In the genomic region with DNA sequence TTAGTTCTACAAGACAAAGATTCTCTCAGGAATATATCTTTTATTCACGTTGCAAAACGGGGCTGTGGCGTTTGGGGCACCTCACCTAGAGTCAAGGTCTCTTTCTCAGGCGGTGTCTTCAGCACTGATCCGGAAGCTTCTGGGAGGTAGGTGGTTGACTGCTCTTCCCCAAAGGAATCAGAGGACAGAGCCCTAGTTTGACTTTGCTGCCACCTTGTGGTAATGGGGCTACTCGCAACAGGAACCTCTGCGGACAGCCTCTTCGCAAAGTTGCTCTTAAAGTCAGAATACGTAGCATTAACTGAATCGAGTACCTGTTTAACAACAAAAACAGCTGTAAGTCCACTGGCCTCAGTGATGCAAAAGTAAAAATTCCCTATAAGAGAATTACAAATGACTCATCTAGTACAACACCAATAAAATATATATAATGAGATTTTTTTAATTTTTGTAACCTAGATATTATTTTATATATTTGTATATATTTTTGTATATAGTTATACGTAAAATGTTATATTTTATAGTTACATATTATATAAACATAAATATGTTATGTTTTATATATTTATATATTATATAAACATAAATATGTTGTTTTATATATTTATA, we compare ENCODE assay signal across 8 cellular contexts. TPM values are rescaled to one million over a fixed set of nuclear protein-coding genes. Genes with fewer than 3 reads are reported as not detected.
DNase-seq lines count a peak whose midpoint lies in the region; ATAC-seq and TF ChIP-seq lines count a peak whose summit lies in the region.

No MANE protein-coding gene starts in this region.

- H3K36me3 ChIP-seq in BLaER1 (no peaks in the 10 kb centered on the region), lung (ENCODE audit: control insufficient read depth in 2 of 2, insufficient read depth in 2 of 2, low read length in 2 of 2) (no peaks in the 10 kb centered on the region)

- ATAC-seq in GM19351 (IDR thresholded peaks at IDR 0.05; ENCODE audit: unreplicated experiment) (peak; percentile 85), lung (ENCODE audit: insufficient read depth, low FRiP score) (peak; percentile 82)

- H3K4me3 ChIP-seq in BLaER1 (no peak overlapping the region), dorsolateral prefrontal cortex (peak overlapping the region in 1 of 59 donors; percentile 15), lung (no peak overlapping the region)

- H3K27me3 ChIP-seq in BLaER1 (no peaks in the 10 kb centered on the region), dorsolateral prefrontal cortex (peaks cover 0 to 23% (median 0%) of the 10 kb centered on the region in 45 donors), lung (ENCODE audit: control insufficient read depth, insufficient read depth) (no peaks in the 10 kb centered on the region)

- H3K4me2 ChIP-seq in BLaER1 = peak overlapping the region; percentile 41

- H3K9me3 ChIP-seq in BLaER1 (no peaks in the 10 kb centered on the region), lung (ENCODE audit: control insufficient read depth in 2 of 2, insufficient read depth in 1 of 2, low read length in 1 of 2) (no peaks in the 10 kb centered on the region)

- peaks cover 18% of the 10 kb centered on the region for H3K4me1 ChIP-seq in BLaER1
- H3K4me1 ChIP-seq in lung (ENCODE audit: control insufficient read depth in 2 of 2, insufficient read depth in 2 of 2, low read length in 2 of 2) = no peaks in the 10 kb centered on the region

- intact Hi-C loops in dorsolateral prefrontal cortex (cut with DNase I) = loop anchor here (2.0 to 5.0 kb wide), 3 partner anchors 199 to 244 kb away; no protein-coding TSS in a partner anchor

- H4K20me1 ChIP-seq in BLaER1 = no peaks in the 10 kb centered on the region

- WGBS in lung, 2 donors = 7 to 8% methylated on average over 11 of the region's 11 CpGs

- peak; percentile 33 for DNase-seq in HS-27A (ENCODE audit: low read depth)
- DNase-seq in NCI-H82 treated with DMSO at 0.1 percent for 48 hours (lab: John Stamatoyannopoulos, UW; ENCODE audit: unreplicated experiment) = peak; percentile 57
- peak; percentile 59 to 82 for DNase-seq in activated CD4-positive, alpha-beta T cell treated with anti-CD3 and anti-CD28 coated beads, Interleukin-2, amount 50 U/mL, for 24 hours (ENCODE audit: low read depth in 1 of 2, low spot score in 1 of 2)
- peak; percentile 39 to 75 (median 63) for DNase-seq in dorsolateral prefrontal cortex
- peak; percentile 84 for DNase-seq in lung (ENCODE audit: low spot score)
- DNase-seq in stimulated activated CD8-positive, alpha-beta memory T cell treated with anti-CD3 and anti-CD28 coated beads, Interleukin-12 subunit alpha, Interleukin-12 subunit beta, amount 100 ng/mL, for 24 hours (ENCODE audit: extremely low read depth) = peak; percentile 38

- H3K27ac ChIP-seq in BLaER1 = no peak overlapping the region
- no peak overlapping the region for H3K27ac ChIP-seq in dorsolateral prefrontal cortex
- H3K27ac ChIP-seq in lung (ENCODE audit: low read depth in 1 of 2, low read length in 1 of 2) = no peak overlapping the region

- H3K9ac ChIP-seq in BLaER1 = no peak overlapping the region

- TF ChIP-seq CTCF in dorsolateral prefrontal cortex (IDR thresholded peaks at IDR 0.05 in 54 of 56, conservative IDR thresholded peaks at IDR 0.05 in 2 of 56; ENCODE audit: low read depth in 1 of 56, partially characterized antibody in 56 of 56) = peak; percentile 59 to 97 (median 90)
- TF ChIP-seq CTCF in lung (IDR thresholded peaks at IDR 0.05; ENCODE audit: control extremely low read depth, extremely low read depth) = peak; percentile 86

RNA-seq across cellular contexts. Expression of a gene that starts 13.3 kb away (rescaled TPM):
- 1 to 10 TPM in 29 of 120 experiments, under 1 TPM in 69, not detected in 22; 0.12 to 3.1 (median 0.69) TPM for total RNA-seq in dorsolateral prefrontal cortex
- total RNA-seq in lung = 10 to 100 TPM; 18.8 to 30.8 TPM
- 1 to 10 TPM; 7.5 to 8.6 TPM for polyA plus RNA-seq in lung

RNA-seq across cellular contexts. Expression of a gene that starts 26.3 kb away (rescaled TPM):
- total RNA-seq in dorsolateral prefrontal cortex (under 1 TPM in 18 of 120 experiments, not detected in 102; 0.13 to 0.68 (median 0.30) TPM), lung (1 to 10 TPM; 1.4 to 5.7 TPM)
- polyA plus RNA-seq in lung = under 1 TPM; 0.28 to 0.42 TPM

RNA-seq across cellular contexts. Expression of a gene that starts 44.2 kb away (rescaled TPM):
- total RNA-seq in dorsolateral prefrontal cortex = 1 to 10 TPM in 4 of 120 experiments, under 1 TPM in 13, not detected in 103; 0.44 to 1.8 (median 0.78) TPM
- 1 to 10 TPM; 2.4 to 4.3 TPM for total RNA-seq in lung
- 1 to 10 TPM; 6.2 to 7.8 TPM for polyA plus RNA-seq in lung

Comparison
In these comparisons a context has a peak if more than half of its experiments do, and no peak if none do; other contexts are left out.
1. DNase-seq: peak in every context shown above with its lines; median percentile 84 in lung; 70 in activated CD4-positive, alpha-beta T cell treated with anti-CD3 and anti-CD28 coated beads, Interleukin-2, amount 50 U/mL, for 24 hours; 63 in dorsolateral prefrontal cortex; 57 in NCI-H82 treated with DMSO at 0.1 percent for 48 hours; 38 in stimulated activated CD8-positive, alpha-beta memory T cell treated with anti-CD3 and anti-CD28 coated beads, Interleukin-12 subunit alpha, Interleukin-12 subunit beta, amount 100 ng/mL, for 24 hours; 33 in HS-27A.
2. RNA of a gene that starts 13.3 kb away (total RNA-seq): 18.8 to 30.8 TPM in lung; 0.12 to 3.1 TPM in dorsolateral prefrontal cortex; every median in the first group is over 4 times any median in the second.